In genomic region chr7:151556592-151556991, GRCh38 we compare ENCODE assay signal across 33 cellular contexts.
"Had no signal": no experiment of that assay in that cellular context is flagged by ENCODE, and none has a peak within 500 bp of the region (broad histone marks: within the 10 kb centered on the region; RNA-seq: fewer than 3 reads in every experiment).

No MANE protein-coding gene starts in this region.

- H3K4me1 ChIP-seq: Peyer's patch had no signal

- H3K27me3 ChIP-seq: MG63, Peyer's patch, SJSA1 had no signal

- H2AFZ ChIP-seq: PC-9 had no signal

- H3K36me3 ChIP-seq: MG63 had no signal

- H3K4me2 ChIP-seq: KMS-11, PC-9, SK-N-SH had no signal

- H3K9ac ChIP-seq: KMS-11, SK-N-SH had no signal

- H3K4me3 ChIP-seq: MG63, PC-9, Peyer's patch, SJSA1 had no signal

- H3K27ac ChIP-seq: KMS-11, PC-9, Peyer's patch, RWPE1, SJSA1 had no signal

- H3K9me3 ChIP-seq: MG63, Peyer's patch, SJSA1, SK-N-SH had no signal

- DNase-seq: Karpas-422, MG63, NCI-H1048, NCI-H1092 treated with DMSO at 0.1 percent for 48 hours, NCI-H1105 treated with DMSO at 0.1 percent for 48 hours, NCI-H1417, NCI-H1436, NCI-H146, NCI-H1694, NCI-H187, NCI-H1930, NCI-H2029 treated with DMSO at 0.1 percent for 48 hours, NCI-H2081 treated with DMSO at 0.1 percent for 48 hours, NCI-H2107, NCI-H2171, NCI-H226, NCI-H446 treated with DMSO at 0.1 percent for 48 hours, NCI-H510A, NCI-H524, NCI-H526, NCI-H69, NCI-H748 treated with DMSO at 0.1 percent for 48 hours, NCI-H82, PC-9, Peyer's patch, Right ventricle myocardium superior, SHP77 treated with DMSO at 0.1 percent for 48 hours, SK-N-SH, SW 1271, T-helper 1 cell had no signal
